18 cellular contexts compared by ENCODE assay signal in the genomic region with DNA sequence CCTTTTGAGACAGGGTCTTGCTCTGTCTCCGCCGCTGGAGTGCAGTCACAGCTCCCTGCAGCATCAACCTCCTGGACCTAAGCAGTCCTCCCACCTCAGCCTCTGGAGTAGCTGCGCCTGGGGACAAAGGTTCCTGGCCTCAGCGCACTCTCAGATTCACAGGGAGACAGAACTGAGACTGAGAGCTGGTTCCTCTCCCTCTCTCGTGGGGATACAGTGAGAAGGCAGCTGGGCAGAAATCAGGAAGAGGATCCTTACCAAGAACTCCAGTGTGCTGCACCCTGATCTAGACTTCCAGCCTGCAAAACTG. TPM values are rescaled to one million over a fixed set of nuclear protein-coding genes. Genes with fewer than 3 reads are reported as not detected.
DNase-seq lines count a peak whose midpoint lies in the region; ATAC-seq and TF ChIP-seq lines count a peak whose summit lies in the region.
"Not testable (repeated sequence)": the region's sequence is repeated elsewhere in the genome, so short reads cannot be mapped to it uniquely, and the experiment has no call there.
"Had no signal": no experiment of that assay in that cellular context is flagged by ENCODE, and none has a peak within 500 bp of the region (broad histone marks: within the 10 kb centered on the region; RNA-seq: fewer than 3 reads in every experiment).

No MANE protein-coding gene starts in this region.

- H3K27ac Mint-ChIP-seq in HFFc6, result peak overlapping the region; percentile 25; the same call in 1 of the 2 replicates
- peak overlapping the region; percentile 55 for H3K27ac Mint-ChIP-seq in T-helper 1 cell treated with Interleukin-12 subunit alpha and Interleukin-12 subunit beta and Interleukin-4 antibody, amounts not matched to agents 30 μg/mL and 1 μg/mL, for 36 hours
- H3K27ac Mint-ChIP-seq in activated T-cell treated with anti-CD3 and anti-CD28 coated beads, Interleukin-2, amount 50 U/mL, for 24 hours, result not testable (repeated sequence)
- peak overlapping the region in 1 of 5 experiments; percentile 12 for H3K27ac Mint-ChIP-seq in brain
- peak overlapping the region in 4 of 6 donors; percentile 19 to 94 (median 86) for H3K27ac Mint-ChIP-seq in naive B cell
- peak overlapping the region; percentile 63 for H3K27ac Mint-ChIP-seq in stimulated activated naive B cell treated with anti-CD40 and anti-IgM and Interleukin-4, amounts not matched to agents 10 μg/mL and 1 μg/mL and 100 μg/mL, for 72 hours

- not testable (repeated sequence) for H3K36me3 Mint-ChIP-seq in HFFc6 (ENCODE audit: low read depth); T-helper 1 cell treated with Interleukin-12 subunit alpha and Interleukin-12 subunit beta and Interleukin-4 antibody, amounts not matched to agents 30 μg/mL and 1 μg/mL, for 36 hours (ENCODE audit: low read depth); activated T-cell treated with anti-CD3 and anti-CD28 coated beads, Interleukin-2, amount 50 U/mL, for 24 hours (ENCODE audit: low read depth); brain; naive B cell; stimulated activated naive B cell treated with anti-CD40 and anti-IgM and Interleukin-4, amounts not matched to agents 10 μg/mL and 1 μg/mL and 100 μg/mL, for 72 hours

- intact Hi-C loops in Right ventricle myocardium superior (cut with DNase I), result not testable (repeated sequence)

- H3K4me1 Mint-ChIP-seq in HFFc6 (ENCODE audit: low read depth) (peaks cover 19% of the 10 kb centered on the region), brain (peaks cover 17% of the 10 kb centered on the region), naive B cell (peaks cover 15 to 27% (median 20%) of the 10 kb centered on the region in 3 donors)
- not testable (repeated sequence) for H3K4me1 Mint-ChIP-seq in T-helper 1 cell treated with Interleukin-12 subunit alpha and Interleukin-12 subunit beta and Interleukin-4 antibody, amounts not matched to agents 30 μg/mL and 1 μg/mL, for 36 hours (ENCODE audit: low read depth)
- H3K4me1 Mint-ChIP-seq in activated T-cell treated with anti-CD3 and anti-CD28 coated beads, Interleukin-2, amount 50 U/mL, for 24 hours (ENCODE audit: low read depth), result peaks cover 15% of the 10 kb centered on the region
- H3K4me1 Mint-ChIP-seq in stimulated activated naive B cell treated with anti-CD40 and anti-IgM and Interleukin-4, amounts not matched to agents 10 μg/mL and 1 μg/mL and 100 μg/mL, for 72 hours, result peaks cover 18 to 21% of the 10 kb centered on the region in 2 donors

- peak; percentile 4 for DNase-seq in CD1c-positive myeloid dendritic cell (ENCODE audit: extremely low spot score)
- DNase-seq in HFFc6; activated T-cell treated with anti-CD3 and anti-CD28 coated beads, Interleukin-2, amount 50 U/mL, for 24 hours; Right ventricle myocardium superior; naive B cell; stimulated activated naive B cell treated with anti-CD40 and anti-IgM and Interleukin-4, amounts not matched to agents 10 μg/mL and 1 μg/mL and 100 μg/mL, for 72 hours: not testable (repeated sequence)

- H3K27me3 Mint-ChIP-seq in HFFc6 (ENCODE audit: insufficient read depth) (peaks cover 28% of the 10 kb centered on the region), brain (peaks cover 69% of the 10 kb centered on the region), naive B cell (peaks cover 50 to 64% (median 63%) of the 10 kb centered on the region in 3 donors)
- H3K27me3 Mint-ChIP-seq in T-helper 1 cell treated with Interleukin-12 subunit alpha and Interleukin-12 subunit beta and Interleukin-4 antibody, amounts not matched to agents 30 μg/mL and 1 μg/mL, for 36 hours (ENCODE audit: low read depth), result peaks cover 41% of the 10 kb centered on the region
- peaks cover 65% of the 10 kb centered on the region for H3K27me3 Mint-ChIP-seq in activated T-cell treated with anti-CD3 and anti-CD28 coated beads, Interleukin-2, amount 50 U/mL, for 24 hours
- H3K27me3 Mint-ChIP-seq in stimulated activated naive B cell treated with anti-CD40 and anti-IgM and Interleukin-4, amounts not matched to agents 10 μg/mL and 1 μg/mL and 100 μg/mL, for 72 hours, result peaks cover 55 to 58% of the 10 kb centered on the region in 2 donors

- peak; percentile 27 for ATAC-seq in Right ventricle myocardium superior (ENCODE audit: poor library complexity)
- not testable (repeated sequence) for ATAC-seq in naive B cell (ENCODE audit: low read depth in 2 of 2); stimulated activated naive B cell treated with anti-CD40 and anti-IgM and Interleukin-4, amounts not matched to agents 10 μg/mL and 1 μg/mL and 100 μg/mL, for 72 hours (replicated peaks)

- H3K4me3 Mint-ChIP-seq in HFFc6 (peak overlapping the region; percentile 84), brain (peak overlapping the region; percentile 61 to 82 (median 70)), naive B cell (peak overlapping the region; percentile 66 to 86 (median 76))
- H3K4me3 Mint-ChIP-seq in T-helper 1 cell treated with Interleukin-12 subunit alpha and Interleukin-12 subunit beta and Interleukin-4 antibody, amounts not matched to agents 30 μg/mL and 1 μg/mL, for 36 hours, result peak overlapping the region; percentile 76
- peak overlapping the region; percentile 68 for H3K4me3 Mint-ChIP-seq in activated T-cell treated with anti-CD3 and anti-CD28 coated beads, Interleukin-2, amount 50 U/mL, for 24 hours
- peak overlapping the region; percentile 62 to 78 for H3K4me3 Mint-ChIP-seq in stimulated activated naive B cell treated with anti-CD40 and anti-IgM and Interleukin-4, amounts not matched to agents 10 μg/mL and 1 μg/mL and 100 μg/mL, for 72 hours

- not testable (repeated sequence) for H3K9me3 Mint-ChIP-seq in HFFc6; T-helper 1 cell treated with Interleukin-12 subunit alpha and Interleukin-12 subunit beta and Interleukin-4 antibody, amounts not matched to agents 30 μg/mL and 1 μg/mL, for 36 hours; activated T-cell treated with anti-CD3 and anti-CD28 coated beads, Interleukin-2, amount 50 U/mL, for 24 hours; stimulated activated naive B cell treated with anti-CD40 and anti-IgM and Interleukin-4, amounts not matched to agents 10 μg/mL and 1 μg/mL and 100 μg/mL, for 72 hours
- H3K9me3 Mint-ChIP-seq in brain (peaks cover 4 to 11% (median 6%) of the 10 kb centered on the region in 5 experiments), naive B cell (peaks cover 0 to 13% (median 5%) of the 10 kb centered on the region in 7 donors)

- not testable (repeated sequence) for TF ChIP-seq CTCF in HFFc6 (IDR thresholded peaks at IDR 0.05); brain (conservative IDR thresholded peaks at IDR 0.05)

RNA-seq across cellular contexts. Expression of gene OR2V1, which starts 26.8 kb away (rescaled TPM):
- total RNA-seq in HFFc6 (2021; fragmentation: NEBNext Ultra II Directional; extraction: Animal tissue kit (Norgen Biotek cat#: 25700)), result not detected
- polyA plus RNA-seq in brain (ENCODE audit: insufficient read depth, low read depth, low replicate concordance), result not detected
- total RNA-seq in Right ventricle myocardium superior, result not detected
- not detected for polyA plus RNA-seq in naive B cell (ENCODE audit: low read depth in 6 of 6)
- total RNA-seq: activated naive CD4-positive, alpha-beta T cell treated with anti-CD3 and anti-CD28 coated beads, Interleukin-2, amount 50 U/mL, for 72 hours; breast epithelium; dermis microvascular lymphatic vessel endothelial cell; glomerular endothelial cell; GM23248; HT1080; M059J; OCI-LY7; T-helper 2 cell treated with Interferon-gamma antibody and Interleukin-4, amounts not matched to agents 100 ng/mL and 5 ng/mL, for 36 hours; tibial nerve had no signal
- polyA plus RNA-seq: GM23248 had no signal

RNA-seq across cellular contexts. Expression of gene OR2V2, which starts 43.2 kb away (rescaled TPM):
- total RNA-seq in HFFc6 (2021; fragmentation: NEBNext Ultra II Directional; extraction: Animal tissue kit (Norgen Biotek cat#: 25700)), result not detected
- polyA plus RNA-seq in brain (ENCODE audit: insufficient read depth, low read depth, low replicate concordance) (not detected), naive B cell (ENCODE audit: low read depth in 6 of 6) (not detected)
- total RNA-seq in Right ventricle myocardium superior, result not detected
- total RNA-seq: activated naive CD4-positive, alpha-beta T cell treated with anti-CD3 and anti-CD28 coated beads, Interleukin-2, amount 50 U/mL, for 72 hours; breast epithelium; dermis microvascular lymphatic vessel endothelial cell; glomerular endothelial cell; GM23248; HT1080; M059J; T-helper 2 cell treated with Interferon-gamma antibody and Interleukin-4, amounts not matched to agents 100 ng/mL and 5 ng/mL, for 36 hours; tibial nerve had no signal
- polyA plus RNA-seq: GM23248 had no signal
